In genomic region chr7:133354546-133355324, GRCh38 we compare ENCODE assay signal across 23 cellular contexts.
DNase-seq lines count a peak whose midpoint lies in the region; TF ChIP-seq lines count a peak whose summit lies in the region.
"Had no signal": no experiment of that assay in that cellular context is flagged by ENCODE, and none has a peak within 500 bp of the region (broad histone marks: within the 10 kb centered on the region; RNA-seq: fewer than 3 reads in every experiment).

No MANE protein-coding gene starts in this region.

- POLR2A ChIA-PET in AG04450 (lab: Yijun Ruan, JAX) = no interaction called here

- no peak for TF ChIP-seq POLR2A in erythroblast (IDR thresholded peaks at IDR 0.05; ENCODE audit: low read length)

- peaks cover 25% of the 10 kb centered on the region for H3K4me1 ChIP-seq in HUES6 (ENCODE audit: control insufficient read depth, insufficient read depth, low read length)
- no peaks in the 10 kb centered on the region for H3K4me1 ChIP-seq in effector memory CD4-positive, alpha-beta T cell (ENCODE audit: control insufficient read depth, insufficient read depth, low read length, poor library complexity, severe bottlenecking)

- H3K9ac ChIP-seq in HUES6 (ENCODE audit: low read length) = no peak overlapping the region

- H3K27me3 ChIP-seq in AG04450 (ENCODE audit: control insufficient read depth, insufficient read depth, low read length) (no peaks in the 10 kb centered on the region), HUES6 (ENCODE audit: control insufficient read depth, insufficient read depth, low read length) (no peaks in the 10 kb centered on the region), H7 (ENCODE audit: control insufficient read depth, insufficient read depth, low read length) (no peaks in the 10 kb centered on the region)
- H3K27me3 ChIP-seq in effector memory CD4-positive, alpha-beta T cell (replicated peaks; ENCODE audit: control insufficient read depth, insufficient read depth, low read length, poor library complexity, severe bottlenecking) = no peaks in the 10 kb centered on the region
- H3K27me3 ChIP-seq: cardiac muscle cell had no signal

- H3K4me3 Mint-ChIP-seq in chondrocyte (ENCODE audit: unreplicated experiment) = no peak overlapping the region
- H3K4me3 Mint-ChIP-seq: activated naive CD8-positive, alpha-beta T cell treated with anti-CD3 and anti-CD28 coated beads, Interleukin-2, amount 10 ng/mL, durations not matched to agents 7 days and 5 days; CD4-positive, CD25-positive, alpha-beta regulatory T cell; neural crest cell; T-helper 1 cell treated with Interleukin-12 subunit alpha and Interleukin-12 subunit beta and Interleukin-4 antibody, amounts not matched to agents 30 μg/mL and 1 μg/mL, for 36 hours had no signal

- peak; percentile 29 for DNase-seq in AG04450 (ENCODE audit: low read depth, low spot score)
- no peak for DNase-seq in chondrocyte (ENCODE audit: low spot score)
- peak; percentile 60 for DNase-seq in iris pigment epithelial cell (ENCODE audit: low read depth)
- no peak for DNase-seq in activated naive CD4-positive, alpha-beta T cell treated with Interleukin-2 at 50 U/mL for 16 hours
- no peak for DNase-seq in H7
- DNase-seq in effector memory CD4-positive, alpha-beta T cell = no peak
- no peak for DNase-seq in erythroblast (lab: John Stamatoyannopoulos, UW)
- DNase-seq: activated CD8-positive, alpha-beta memory T cell treated with anti-CD3 and anti-CD28 coated beads for 24 hours; activated naive CD8-positive, alpha-beta T cell treated with anti-CD3 and anti-CD28 coated beads, Interleukin-2, amount 10 ng/mL, durations not matched to agents 7 days and 5 days; CD4-positive, CD25-positive, alpha-beta regulatory T cell; DMS153; hypothalamus; left cardiac atrium; midbrain; NCI-H2029 treated with DMSO at 0.1 percent for 48 hours; NCI-H510A treated with DMSO at 0.1 percent for 48 hours; retina; stimulated activated naive CD4-positive, alpha-beta T cell had no signal

- H3K27me3 Mint-ChIP-seq in chondrocyte (ENCODE audit: low read depth) = no peaks in the 10 kb centered on the region
- H3K27me3 Mint-ChIP-seq: activated naive CD8-positive, alpha-beta T cell treated with anti-CD3 and anti-CD28 coated beads, Interleukin-2, amount 10 ng/mL, durations not matched to agents 7 days and 5 days; CD4-positive, CD25-positive, alpha-beta regulatory T cell had no signal

- peaks cover 32% of the 10 kb centered on the region for H3K4me1 Mint-ChIP-seq in chondrocyte (ENCODE audit: low read depth)
- H3K4me1 Mint-ChIP-seq: neural crest cell had no signal

- H3K4me3 ChIP-seq in AG04450 (ENCODE audit: low read depth, low read length) = no peak overlapping the region; the same call in 1 of the 2 replicates
- no peak overlapping the region for H3K4me3 ChIP-seq in HUES6 (ENCODE audit: low read depth, low read length)
- no peak overlapping the region for H3K4me3 ChIP-seq in H7 (ENCODE audit: insufficient read depth, low read depth, low read length)
- no peak overlapping the region for H3K4me3 ChIP-seq in effector memory CD4-positive, alpha-beta T cell (ENCODE audit: insufficient read depth, low read depth, low read length, poor library complexity, severe bottlenecking)
- H3K4me3 ChIP-seq: A549, cardiac muscle cell had no signal

- peaks cover 21% of the 10 kb centered on the region for H3K9me3 Mint-ChIP-seq in chondrocyte (ENCODE audit: low read depth)

- no peaks in the 10 kb centered on the region for H3K9me3 ChIP-seq in AG04450 (ENCODE audit: control insufficient read depth, insufficient read depth, low read length)
- peaks cover 11% of the 10 kb centered on the region for H3K9me3 ChIP-seq in HUES6 (ENCODE audit: control insufficient read depth, insufficient read depth, low read depth, low read length)
- no peaks in the 10 kb centered on the region for H3K9me3 ChIP-seq in effector memory CD4-positive, alpha-beta T cell (ENCODE audit: control insufficient read depth, low read length)

- CTCF ChIA-PET in AG04450 (lab: Charles Lee) = interaction anchor here (0.6 to 1.3 kb wide), 2 partner anchors 128 to 385 kb away, joined by 3 read pairs; no protein-coding TSS in a partner anchor

- TF ChIP-seq CTCF in AG04450 (IDR thresholded peaks at IDR 0.05; ENCODE audit: low read depth, low read length) (no peak), chondrocyte (IDR thresholded peaks at IDR 0.05) (no peak)

- peak overlapping the region; percentile 63 for H3K27ac ChIP-seq in AG04450 (ENCODE audit: low read depth, low read length)
- H3K27ac ChIP-seq in HUES6 (ENCODE audit: low read depth, low read length) = peak overlapping the region; percentile 27
- H3K27ac ChIP-seq in effector memory CD4-positive, alpha-beta T cell (ENCODE audit: insufficient read depth, low read length, poor library complexity, severe bottlenecking) = no peak overlapping the region
- H3K27ac ChIP-seq: A549, cardiac muscle cell had no signal

- peaks cover 11% of the 10 kb centered on the region for H3K36me3 Mint-ChIP-seq in chondrocyte (ENCODE audit: low read depth)

- H3K36me3 ChIP-seq in HUES6 (ENCODE audit: control insufficient read depth, insufficient read depth, low read length) (no peaks in the 10 kb centered on the region), H7 (replicated peaks; ENCODE audit: control insufficient read depth, insufficient read depth, low read length) (no peaks in the 10 kb centered on the region)
- no peaks in the 10 kb centered on the region for H3K36me3 ChIP-seq in effector memory CD4-positive, alpha-beta T cell (ENCODE audit: control insufficient read depth, insufficient read depth, low read length)
- H3K36me3 ChIP-seq: cardiac muscle cell had no signal

- peak overlapping the region; percentile 81 for H3K27ac Mint-ChIP-seq in chondrocyte (ENCODE audit: unreplicated experiment)
- H3K27ac Mint-ChIP-seq: activated naive CD8-positive, alpha-beta T cell treated with anti-CD3 and anti-CD28 coated beads, Interleukin-2, amount 10 ng/mL, durations not matched to agents 7 days and 5 days; CD4-positive, CD25-positive, alpha-beta regulatory T cell; T-helper 1 cell treated with Interleukin-12 subunit alpha and Interleukin-12 subunit beta and Interleukin-4 antibody, amounts not matched to agents 30 μg/mL and 1 μg/mL, for 36 hours had no signal

Comparison
In these comparisons a context has a peak if more than half of its experiments do, and no peak if none do; other contexts are left out.
1. DNase-seq: peak in AG04450 (single experiment) and iris pigment epithelial cell (single experiment); none in chondrocyte (single experiment), activated naive CD4-positive, alpha-beta T cell treated with Interleukin-2 at 50 U/mL for 16 hours (single experiment), H7 (single experiment), effector memory CD4-positive, alpha-beta T cell (0 of 3) and erythroblast (0 of 2).